In genomic region chr7:72272479-72272878, GRCh38 we compare ENCODE assay signal across 10 cellular contexts.
"Had no signal": no experiment of that assay in that cellular context is flagged by ENCODE, and none has a peak within 500 bp of the region (broad histone marks: within the 10 kb centered on the region; RNA-seq: fewer than 3 reads in every experiment).

No MANE protein-coding gene starts in this region.

- H3K9me3 ChIP-seq: HAP-1 had no signal

- H3K4me1 Mint-ChIP-seq: IgD-negative memory B cell had no signal

- H3K4me3 ChIP-seq: GM23248, HAP-1 had no signal

- DNase-seq: GM23248, GOT3, H7, HFFc6, KBM-7 had no signal

- H3K36me3 ChIP-seq: HAP-1 had no signal

- ATAC-seq: HCT116, HepG2 had no signal

- H3K27ac Mint-ChIP-seq: HFFc6 had no signal

- H3K27ac ChIP-seq: GM23248, HL-60 had no signal

- H3K4me1 ChIP-seq: HAP-1 had no signal

- H3K4me3 Mint-ChIP-seq: HFFc6, IgD-negative memory B cell had no signal

- H3K27me3 Mint-ChIP-seq: IgD-negative memory B cell had no signal
